ENCODE assay signal across 24 cellular contexts in genomic region chr6:140083375-140083774, GRCh38.
DNase-seq lines count a peak whose midpoint lies in the region; ATAC-seq, FAIRE-seq and TF ChIP-seq lines count a peak whose summit lies in the region.
"Had no signal": no experiment of that assay in that cellular context is flagged by ENCODE, and none has a peak within 500 bp of the region (broad histone marks: within the 10 kb centered on the region; RNA-seq: fewer than 3 reads in every experiment).

No MANE protein-coding gene starts in this region.

- ATAC-seq in RWPE2 (ENCODE audit: low read depth) (no peak), esophagus mucosa (peak; percentile 75), HG03520 (IDR thresholded peaks at IDR 0.05; ENCODE audit: unreplicated experiment) (no peak)
- ATAC-seq: activated naive CD8-positive, alpha-beta T cell treated with anti-CD3 and anti-CD28 coated beads, Interleukin-2, amount 50 U/mL, for 24 hours; activated T-cell treated with anti-CD3 and anti-CD28 coated beads, Interleukin-2, amount 50 U/mL, for 4 hours; CD8-positive, alpha-beta T cell; psoas muscle; Right ventricle myocardium inferior; stimulated activated naive CD8-positive, alpha-beta T cell treated with anti-CD3 and anti-CD28 coated beads, Interleukin-15, amount 100 ng/mL, for 72 hours had no signal

- H3K27ac ChIP-seq in RWPE2 (ENCODE audit: poor library complexity, severe bottlenecking) (peak overlapping the region; percentile 39), small intestine (ENCODE audit: low read depth in 1 of 2, low read length in 1 of 2) (no peak overlapping the region), esophagus muscularis mucosa (replicated peaks in 1 of 4) (no peak overlapping the region)
- H3K27ac ChIP-seq: psoas muscle, WERI-Rb-1 had no signal

- TF ChIP-seq POLR2A in esophagus muscularis mucosa (IDR thresholded peaks at IDR 0.05; ENCODE audit: low read depth), result no peak

- no peak for TF ChIP-seq CTCF in RWPE2 (IDR thresholded peaks at IDR 0.05; ENCODE audit: poor library complexity, severe bottlenecking)
- no peak for TF ChIP-seq CTCF in esophagus muscularis mucosa (IDR thresholded peaks at IDR 0.05)

- intact Hi-C loops in esophagus muscularis mucosa (cut with DNase I), result no loop called here

- TF ChIP-seq EP300 in esophagus muscularis mucosa (IDR thresholded peaks at IDR 0.05), result no peak

- DNase-seq in SIG-M5 treated with dmso at 0.1 percent for 504 hours (lab: John Stamatoyannopoulos, UW; ENCODE audit: unreplicated experiment) (peak; percentile 13), SIG-M5 (lab: John Stamatoyannopoulos, UW) (no peak), RWPE2 (ENCODE audit: low spot score) (no peak), small intestine (peak; percentile 14), esophagus muscularis mucosa (ENCODE audit: extremely low spot score) (no peak)
- DNase-seq in stimulated activated naive CD4-positive, alpha-beta T cell treated with Interleukin-2 at 50 U/mL for 16 hours (lab: John Stamatoyannopoulos, UW), result no peak
- DNase-seq: activated CD4-positive, alpha-beta T cell treated with anti-CD3 and anti-CD28 coated beads for 48 hours; activated naive CD8-positive, alpha-beta T cell treated with anti-CD3 and anti-CD28 coated beads, Interleukin-2, amount 50 U/mL, for 24 hours; activated T-cell treated with anti-CD3 and anti-CD28 coated beads, Interleukin-2, amount 50 U/mL, for 4 hours; AML-193; CD8-positive, alpha-beta T cell; DMS 273 treated with DMSO at 0.1 percent for 48 hours; GOT3; mesendoderm; NCI-H2107; psoas muscle; stimulated activated naive CD8-positive, alpha-beta T cell treated with anti-CD3 and anti-CD28 coated beads, Interleukin-15, amount 100 ng/mL, for 72 hours; T-helper 9 cell; WERI-Rb-1 had no signal

- H3K4me1 ChIP-seq in RWPE2 (ENCODE audit: insufficient read depth, poor library complexity, severe bottlenecking) (peaks cover 21% of the 10 kb centered on the region), small intestine (ENCODE audit: control insufficient read depth in 2 of 2, insufficient read depth in 1 of 2, low read depth in 1 of 2, low read length in 1 of 2) (peaks cover 0 to 4% of the 10 kb centered on the region in 2 donors), esophagus muscularis mucosa (peaks cover 11 to 34% (median 27%) of the 10 kb centered on the region in 4 donors)

- H3K36me3 ChIP-seq in RWPE2 (ENCODE audit: low read depth) (no peaks in the 10 kb centered on the region), small intestine (ENCODE audit: control insufficient read depth in 2 of 2, insufficient read depth in 2 of 2, low read length in 2 of 2) (no peaks in the 10 kb centered on the region), esophagus muscularis mucosa (no peaks in the 10 kb centered on the region)
- H3K36me3 ChIP-seq: MG63, WERI-Rb-1 had no signal

- 47 to 66% (median 59%) methylated on average over 3 of the region's 3 CpGs for WGBS in small intestine, 3 donors
- 90% methylated on average over 3 of the region's 3 CpGs for WGBS in esophagus muscularis mucosa

- H3K4me3 ChIP-seq in RWPE2 (ENCODE audit: severe bottlenecking), result no peak overlapping the region
- no peak overlapping the region for H3K4me3 ChIP-seq in small intestine (ENCODE audit: low read depth in 1 of 2, low read length in 2 of 2)
- no peak overlapping the region for H3K4me3 ChIP-seq in esophagus muscularis mucosa
- H3K4me3 ChIP-seq: MG63, psoas muscle had no signal

- H3K27me3 ChIP-seq in RWPE2 (ENCODE audit: insufficient read depth, poor library complexity, severe bottlenecking) (no peaks in the 10 kb centered on the region), small intestine (ENCODE audit: control insufficient read depth in 2 of 2, insufficient read depth in 2 of 2, low read length in 2 of 2) (no peaks in the 10 kb centered on the region), esophagus muscularis mucosa (no peaks in the 10 kb centered on the region)
- H3K27me3 ChIP-seq: MG63 had no signal

- FAIRE-seq in small intestine (lab: Jason Lieb, UNC), result peak; percentile 41
- FAIRE-seq: endothelial cell of umbilical vein had no signal

- H3K9me3 ChIP-seq in RWPE2 (ENCODE audit: severe bottlenecking), result no peaks in the 10 kb centered on the region
- H3K9me3 ChIP-seq in small intestine (ENCODE audit: control insufficient read depth, low read depth), result no peaks in the 10 kb centered on the region
- H3K9me3 ChIP-seq in esophagus muscularis mucosa, result no peaks in the 10 kb centered on the region
- H3K9me3 ChIP-seq: MG63, psoas muscle had no signal

Comparison
In these comparisons a context has a peak if more than half of its experiments do, and no peak if none do; other contexts are left out.
1. DNase-seq: peak in SIG-M5 treated with dmso at 0.1 percent for 504 hours (single experiment) and small intestine (single experiment); none in SIG-M5 (single experiment), RWPE2 (single experiment), stimulated activated naive CD4-positive, alpha-beta T cell treated with Interleukin-2 at 50 U/mL for 16 hours (single experiment) and esophagus muscularis mucosa (single experiment).